ENCODE assay signal across 26 cellular contexts in genomic region chr7:82210422-82211184, GRCh38.
DNase-seq lines count a peak whose midpoint lies in the region; ATAC-seq and TF ChIP-seq lines count a peak whose summit lies in the region.
"Had no signal": no experiment of that assay in that cellular context is flagged by ENCODE, and none has a peak within 500 bp of the region (broad histone marks: within the 10 kb centered on the region; RNA-seq: fewer than 3 reads in every experiment).

No MANE protein-coding gene starts in this region.

- TF ChIP-seq CTCF in gastrocnemius medialis (IDR thresholded peaks at IDR 0.05 in 4 of 5, conservative IDR thresholded peaks at IDR 0.05 in 1 of 5), result no peak

- peak overlapping the region in 1 of 4 donors; percentile 15 for H3K4me3 ChIP-seq in gastrocnemius medialis
- H3K4me3 ChIP-seq: dorsolateral prefrontal cortex, GM23338 had no signal

- no peak for TF ChIP-seq POLR2A in gastrocnemius medialis (IDR thresholded peaks at IDR 0.05)

- DNase-seq in Right ventricle myocardium superior, result no peak
- no peak for DNase-seq in cardiac septum (ENCODE audit: low spot score)
- DNase-seq in SK-N-DZ (ENCODE audit: low spot score), result peak; percentile 18
- DNase-seq in fibroblast of peridontal ligament (ENCODE audit: extremely low read depth), result peak; percentile 14
- DNase-seq in gastrocnemius medialis, result no peak
- DNase-seq in activated T-helper 1 cell treated with anti-CD3 and anti-CD28 coated beads, Interleukin-12 subunit alpha, Interleukin-12 subunit beta, Interleukin-2, Interleukin-4 antibody, amounts not matched to agents 30 ng/mL and 10 ng/mL and 1 ng/mL, durations not matched to agents 14 hours and 24 hours and 36 hours (ENCODE audit: low spot score), result no peak
- DNase-seq in stimulated activated CD4-positive, alpha-beta T cell treated with anti-CD3 and anti-CD28 coated beads, Interleukin-4, amount 100 ng/mL, for 4 hours, result no peak
- DNase-seq in NCI-H524 treated with DMSO at 0.1 percent for 48 hours (lab: John Stamatoyannopoulos, UW), result no peak
- DNase-seq: activated CD4-positive, alpha-beta T cell treated with anti-CD3 and anti-CD28 coated beads for 1 hour; activated naive CD4-positive, alpha-beta T cell treated with Interleukin-2 at 50 U/mL for 16 hours; activated T-cell treated with anti-CD3 and anti-CD28 coated beads, Interleukin-2, amount 50 U/mL, for 1 hour; anterior cingulate cortex; dorsolateral prefrontal cortex; MM.1S; naive B cell; NCI-H1417 treated with DMSO at 0.1 percent for 48 hours; NCI-H2107; PC-3; right cardiac atrium; SHP77 treated with DMSO at 0.1 percent for 48 hours; stimulated activated CD4-positive, alpha-beta T cell treated with anti-CD3 and anti-CD28 coated beads, Interleukin-15, amount 100 ng/mL, for 24 hours; stimulated activated CD8-positive, alpha-beta memory T cell treated with anti-CD3 and anti-CD28 coated beads, Interleukin-4, amount 100 ng/mL, for 48 hours; T-cell had no signal

- H3K4me1 ChIP-seq in gastrocnemius medialis, result peaks cover 55 to 81% of the 10 kb centered on the region in 2 donors

- in situ Hi-C loops in gastrocnemius medialis (cut with MboI; ENCODE audit: low sequenced_read_pairs in 4 of 4), result no loop called here

- H3K27me3 Mint-ChIP-seq in activated T-helper 1 cell treated with anti-CD3 and anti-CD28 coated beads, Interleukin-12 subunit alpha, Interleukin-12 subunit beta, Interleukin-2, Interleukin-4 antibody, amounts not matched to agents 30 ng/mL and 10 ng/mL and 1 ng/mL, durations not matched to agents 14 hours and 24 hours and 36 hours (ENCODE audit: insufficient read depth), result no peaks in the 10 kb centered on the region
- H3K27me3 Mint-ChIP-seq: central memory CD8-positive, alpha-beta T cell; naive B cell; T-cell had no signal

- no peaks in the 10 kb centered on the region for H3K4me1 Mint-ChIP-seq in activated T-helper 1 cell treated with anti-CD3 and anti-CD28 coated beads, Interleukin-12 subunit alpha, Interleukin-12 subunit beta, Interleukin-2, Interleukin-4 antibody, amounts not matched to agents 30 ng/mL and 10 ng/mL and 1 ng/mL, durations not matched to agents 14 hours and 24 hours and 36 hours (ENCODE audit: low read depth)
- H3K4me1 Mint-ChIP-seq: central memory CD8-positive, alpha-beta T cell; GM23338; naive B cell; T-cell had no signal

- H3K4me3 Mint-ChIP-seq in activated T-helper 1 cell treated with anti-CD3 and anti-CD28 coated beads, Interleukin-12 subunit alpha, Interleukin-12 subunit beta, Interleukin-2, Interleukin-4 antibody, amounts not matched to agents 30 ng/mL and 10 ng/mL and 1 ng/mL, durations not matched to agents 14 hours and 24 hours and 36 hours, result no peak overlapping the region
- H3K4me3 Mint-ChIP-seq: central memory CD8-positive, alpha-beta T cell; GM23338; naive B cell; T-cell had no signal

- H3K27ac Mint-ChIP-seq in activated T-helper 1 cell treated with anti-CD3 and anti-CD28 coated beads, Interleukin-12 subunit alpha, Interleukin-12 subunit beta, Interleukin-2, Interleukin-4 antibody, amounts not matched to agents 30 ng/mL and 10 ng/mL and 1 ng/mL, durations not matched to agents 14 hours and 24 hours and 36 hours, result no peak overlapping the region
- H3K27ac Mint-ChIP-seq: GM23338, naive B cell, T-cell had no signal

- H3K9me3 ChIP-seq in gastrocnemius medialis, result no peaks in the 10 kb centered on the region

- H3K36me3 ChIP-seq in gastrocnemius medialis, result no peaks in the 10 kb centered on the region

- no peaks in the 10 kb centered on the region for H3K36me3 Mint-ChIP-seq in activated T-helper 1 cell treated with anti-CD3 and anti-CD28 coated beads, Interleukin-12 subunit alpha, Interleukin-12 subunit beta, Interleukin-2, Interleukin-4 antibody, amounts not matched to agents 30 ng/mL and 10 ng/mL and 1 ng/mL, durations not matched to agents 14 hours and 24 hours and 36 hours (ENCODE audit: low read depth)
- H3K36me3 Mint-ChIP-seq: naive B cell, T-cell had no signal

- H3K27ac ChIP-seq in gastrocnemius medialis, result peak overlapping the region; percentile 54 to 88 (median 77)
- H3K27ac ChIP-seq: C4-2B, dorsolateral prefrontal cortex had no signal

- intact Hi-C loops in Right ventricle myocardium superior (cut with DNase I), result no loop called here
- intact Hi-C loops in cardiac septum (cut with DNase I), result no loop called here
- intact Hi-C loops in gastrocnemius medialis (cut with DNase I; ENCODE audit: low total_unique reads), result no loop called here
- intact Hi-C loops in activated T-helper 1 cell treated with anti-CD3 and anti-CD28 coated beads, Interleukin-12 subunit alpha, Interleukin-12 subunit beta, Interleukin-2, Interleukin-4 antibody, amounts not matched to agents 30 ng/mL and 10 ng/mL and 1 ng/mL, durations not matched to agents 14 hours and 24 hours and 36 hours (cut with micrococcal nuclease), result no loop called here

- no peaks in the 10 kb centered on the region for H3K9me3 Mint-ChIP-seq in activated T-helper 1 cell treated with anti-CD3 and anti-CD28 coated beads, Interleukin-12 subunit alpha, Interleukin-12 subunit beta, Interleukin-2, Interleukin-4 antibody, amounts not matched to agents 30 ng/mL and 10 ng/mL and 1 ng/mL, durations not matched to agents 14 hours and 24 hours and 36 hours
- H3K9me3 Mint-ChIP-seq: naive B cell had no signal

- no peaks in the 10 kb centered on the region for H3K27me3 ChIP-seq in gastrocnemius medialis
- H3K27me3 ChIP-seq: dorsolateral prefrontal cortex had no signal

- ATAC-seq in Right ventricle myocardium superior (ENCODE audit: poor library complexity) (peak; percentile 51), gastrocnemius medialis (peak; percentile 64 to 70)
- ATAC-seq: GM23338, PC-3, T-cell had no signal

Comparison
In these comparisons a context has a peak if more than half of its experiments do, and no peak if none do; other contexts are left out.
1. DNase-seq: peak in SK-N-DZ (single experiment) and fibroblast of peridontal ligament (single experiment); none in Right ventricle myocardium superior (single experiment), cardiac septum (single experiment), gastrocnemius medialis (0 of 2), activated T-helper 1 cell treated with anti-CD3 and anti-CD28 coated beads, Interleukin-12 subunit alpha, Interleukin-12 subunit beta, Interleukin-2, Interleukin-4 antibody, amounts not matched to agents 30 ng/mL and 10 ng/mL and 1 ng/mL, durations not matched to agents 14 hours and 24 hours and 36 hours (single experiment), stimulated activated CD4-positive, alpha-beta T cell treated with anti-CD3 and anti-CD28 coated beads, Interleukin-4, amount 100 ng/mL, for 4 hours (0 of 2) and NCI-H524 treated with DMSO at 0.1 percent for 48 hours (single experiment).